ENCODE assay signal across 1 cellular context in the genomic region with DNA sequence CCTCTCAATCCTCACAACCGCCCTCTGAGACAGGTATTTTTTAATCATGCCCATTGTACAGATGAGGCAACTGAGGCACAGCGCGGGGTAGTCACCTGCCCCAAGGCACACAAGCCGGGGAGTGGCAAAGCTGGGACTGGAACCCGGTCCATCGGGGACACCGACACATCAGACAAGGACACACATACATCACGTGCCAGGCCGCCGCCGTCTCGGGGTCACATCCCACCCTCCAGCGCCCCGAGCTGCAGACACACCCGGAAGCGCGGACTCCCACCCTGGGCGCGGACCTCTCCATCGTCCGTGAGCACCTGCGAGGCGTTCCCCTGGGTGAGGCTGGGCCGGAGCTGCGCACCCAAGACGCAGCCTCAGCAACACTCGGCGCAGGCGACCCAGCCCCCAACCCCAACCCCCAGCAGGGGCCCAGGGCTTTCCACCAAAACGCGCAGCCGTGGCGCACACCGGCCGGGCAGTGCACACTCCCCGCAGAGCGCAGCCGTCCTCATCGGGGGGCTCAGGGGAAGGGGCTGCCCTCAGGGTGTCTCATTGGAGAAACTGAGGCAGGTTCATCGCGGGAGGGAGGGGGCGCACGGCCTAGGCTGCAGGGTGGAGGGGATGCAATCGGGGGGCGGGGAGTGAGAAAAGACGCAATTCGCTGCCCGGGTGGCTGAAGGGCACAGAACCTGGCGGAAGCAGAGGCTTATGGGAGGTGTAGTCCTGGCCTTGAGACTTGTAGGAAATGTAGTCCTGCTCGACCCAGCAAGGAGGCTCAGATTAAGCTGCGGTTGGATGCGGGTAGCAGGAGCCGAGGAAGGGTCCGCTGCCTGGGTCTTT.
A peak's percentile ranks its signal among the peaks of the same experiment; 100 is the strongest.
TF ChIP-seq lines count a peak whose summit lies in the region.

No MANE protein-coding gene starts in this region.

TF ChIP-seq in K562, 482 proteins besides CTCF, POLR2A, EP300 and RAD21 (continues in another document):
- TF ChIP-seq, protein P1, sequence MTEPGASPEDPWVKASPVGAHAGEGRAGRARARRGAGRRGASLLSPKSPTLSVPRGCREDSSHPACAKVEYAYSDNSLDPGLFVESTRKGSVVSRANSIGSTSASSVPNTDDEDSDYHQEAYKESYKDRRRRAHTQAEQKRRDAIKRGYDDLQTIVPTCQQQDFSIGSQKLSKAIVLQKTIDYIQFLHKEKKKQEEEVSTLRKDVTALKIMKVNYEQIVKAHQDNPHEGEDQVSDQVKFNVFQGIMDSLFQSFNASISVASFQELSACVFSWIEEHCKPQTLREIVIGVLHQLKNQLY (CRISPR knock-in tag; conservative IDR thresholded peaks at IDR 0.05): no peak
- TF ChIP-seq EP400 (IDR thresholded peaks at IDR 0.05) (no peak), RAD51 (IDR thresholded peaks at IDR 0.05; ENCODE audit: borderline replicate concordance, low read depth) (no peak), ZNF583 (CRISPR knock-in tag; IDR thresholded peaks at IDR 0.05) (no peak), CBX3 (IDR thresholded peaks at IDR 0.05; ENCODE audit: borderline replicate concordance in 1 of 2, low read length in 2 of 2) (no peak), WHSC1 (IDR thresholded peaks at IDR 0.05; ENCODE audit: low read length) (no peak), PTBP1 (IDR thresholded peaks at IDR 0.05; ENCODE audit: low read depth, low read length) (0 out of 2 replicates have a peak, but pooled peaks have one; percentile 52), HEY1 (CRISPR knock-in tag; IDR thresholded peaks at IDR 0.05; ENCODE audit: borderline replicate concordance) (no peak), TARDBP (IDR thresholded peaks at IDR 0.05) (no peak), TEAD4 (IDR thresholded peaks at IDR 0.05; ENCODE audit: low read length) (no peak), TEAD4 (CRISPR knock-in tag; IDR thresholded peaks at IDR 0.05; ENCODE audit: borderline replicate concordance) (no peak), ZNF586 (CRISPR knock-in tag; conservative IDR thresholded peaks at IDR 0.05) (no peak), HDAC3 (IDR thresholded peaks at IDR 0.05; ENCODE audit: borderline replicate concordance, partially characterized antibody) (no peak), PCBP1 (IDR thresholded peaks at IDR 0.05; ENCODE audit: low read depth, low read length, poor library complexity, severe bottlenecking) (peak; percentile 66), SAFB2 (IDR thresholded peaks at IDR 0.05; ENCODE audit: borderline replicate concordance, low read depth, low read length, severe bottlenecking) (no peak), THRAP3 (IDR thresholded peaks at IDR 0.05; ENCODE audit: borderline replicate concordance) (no peak)
- TF ChIP-seq, protein P2, sequence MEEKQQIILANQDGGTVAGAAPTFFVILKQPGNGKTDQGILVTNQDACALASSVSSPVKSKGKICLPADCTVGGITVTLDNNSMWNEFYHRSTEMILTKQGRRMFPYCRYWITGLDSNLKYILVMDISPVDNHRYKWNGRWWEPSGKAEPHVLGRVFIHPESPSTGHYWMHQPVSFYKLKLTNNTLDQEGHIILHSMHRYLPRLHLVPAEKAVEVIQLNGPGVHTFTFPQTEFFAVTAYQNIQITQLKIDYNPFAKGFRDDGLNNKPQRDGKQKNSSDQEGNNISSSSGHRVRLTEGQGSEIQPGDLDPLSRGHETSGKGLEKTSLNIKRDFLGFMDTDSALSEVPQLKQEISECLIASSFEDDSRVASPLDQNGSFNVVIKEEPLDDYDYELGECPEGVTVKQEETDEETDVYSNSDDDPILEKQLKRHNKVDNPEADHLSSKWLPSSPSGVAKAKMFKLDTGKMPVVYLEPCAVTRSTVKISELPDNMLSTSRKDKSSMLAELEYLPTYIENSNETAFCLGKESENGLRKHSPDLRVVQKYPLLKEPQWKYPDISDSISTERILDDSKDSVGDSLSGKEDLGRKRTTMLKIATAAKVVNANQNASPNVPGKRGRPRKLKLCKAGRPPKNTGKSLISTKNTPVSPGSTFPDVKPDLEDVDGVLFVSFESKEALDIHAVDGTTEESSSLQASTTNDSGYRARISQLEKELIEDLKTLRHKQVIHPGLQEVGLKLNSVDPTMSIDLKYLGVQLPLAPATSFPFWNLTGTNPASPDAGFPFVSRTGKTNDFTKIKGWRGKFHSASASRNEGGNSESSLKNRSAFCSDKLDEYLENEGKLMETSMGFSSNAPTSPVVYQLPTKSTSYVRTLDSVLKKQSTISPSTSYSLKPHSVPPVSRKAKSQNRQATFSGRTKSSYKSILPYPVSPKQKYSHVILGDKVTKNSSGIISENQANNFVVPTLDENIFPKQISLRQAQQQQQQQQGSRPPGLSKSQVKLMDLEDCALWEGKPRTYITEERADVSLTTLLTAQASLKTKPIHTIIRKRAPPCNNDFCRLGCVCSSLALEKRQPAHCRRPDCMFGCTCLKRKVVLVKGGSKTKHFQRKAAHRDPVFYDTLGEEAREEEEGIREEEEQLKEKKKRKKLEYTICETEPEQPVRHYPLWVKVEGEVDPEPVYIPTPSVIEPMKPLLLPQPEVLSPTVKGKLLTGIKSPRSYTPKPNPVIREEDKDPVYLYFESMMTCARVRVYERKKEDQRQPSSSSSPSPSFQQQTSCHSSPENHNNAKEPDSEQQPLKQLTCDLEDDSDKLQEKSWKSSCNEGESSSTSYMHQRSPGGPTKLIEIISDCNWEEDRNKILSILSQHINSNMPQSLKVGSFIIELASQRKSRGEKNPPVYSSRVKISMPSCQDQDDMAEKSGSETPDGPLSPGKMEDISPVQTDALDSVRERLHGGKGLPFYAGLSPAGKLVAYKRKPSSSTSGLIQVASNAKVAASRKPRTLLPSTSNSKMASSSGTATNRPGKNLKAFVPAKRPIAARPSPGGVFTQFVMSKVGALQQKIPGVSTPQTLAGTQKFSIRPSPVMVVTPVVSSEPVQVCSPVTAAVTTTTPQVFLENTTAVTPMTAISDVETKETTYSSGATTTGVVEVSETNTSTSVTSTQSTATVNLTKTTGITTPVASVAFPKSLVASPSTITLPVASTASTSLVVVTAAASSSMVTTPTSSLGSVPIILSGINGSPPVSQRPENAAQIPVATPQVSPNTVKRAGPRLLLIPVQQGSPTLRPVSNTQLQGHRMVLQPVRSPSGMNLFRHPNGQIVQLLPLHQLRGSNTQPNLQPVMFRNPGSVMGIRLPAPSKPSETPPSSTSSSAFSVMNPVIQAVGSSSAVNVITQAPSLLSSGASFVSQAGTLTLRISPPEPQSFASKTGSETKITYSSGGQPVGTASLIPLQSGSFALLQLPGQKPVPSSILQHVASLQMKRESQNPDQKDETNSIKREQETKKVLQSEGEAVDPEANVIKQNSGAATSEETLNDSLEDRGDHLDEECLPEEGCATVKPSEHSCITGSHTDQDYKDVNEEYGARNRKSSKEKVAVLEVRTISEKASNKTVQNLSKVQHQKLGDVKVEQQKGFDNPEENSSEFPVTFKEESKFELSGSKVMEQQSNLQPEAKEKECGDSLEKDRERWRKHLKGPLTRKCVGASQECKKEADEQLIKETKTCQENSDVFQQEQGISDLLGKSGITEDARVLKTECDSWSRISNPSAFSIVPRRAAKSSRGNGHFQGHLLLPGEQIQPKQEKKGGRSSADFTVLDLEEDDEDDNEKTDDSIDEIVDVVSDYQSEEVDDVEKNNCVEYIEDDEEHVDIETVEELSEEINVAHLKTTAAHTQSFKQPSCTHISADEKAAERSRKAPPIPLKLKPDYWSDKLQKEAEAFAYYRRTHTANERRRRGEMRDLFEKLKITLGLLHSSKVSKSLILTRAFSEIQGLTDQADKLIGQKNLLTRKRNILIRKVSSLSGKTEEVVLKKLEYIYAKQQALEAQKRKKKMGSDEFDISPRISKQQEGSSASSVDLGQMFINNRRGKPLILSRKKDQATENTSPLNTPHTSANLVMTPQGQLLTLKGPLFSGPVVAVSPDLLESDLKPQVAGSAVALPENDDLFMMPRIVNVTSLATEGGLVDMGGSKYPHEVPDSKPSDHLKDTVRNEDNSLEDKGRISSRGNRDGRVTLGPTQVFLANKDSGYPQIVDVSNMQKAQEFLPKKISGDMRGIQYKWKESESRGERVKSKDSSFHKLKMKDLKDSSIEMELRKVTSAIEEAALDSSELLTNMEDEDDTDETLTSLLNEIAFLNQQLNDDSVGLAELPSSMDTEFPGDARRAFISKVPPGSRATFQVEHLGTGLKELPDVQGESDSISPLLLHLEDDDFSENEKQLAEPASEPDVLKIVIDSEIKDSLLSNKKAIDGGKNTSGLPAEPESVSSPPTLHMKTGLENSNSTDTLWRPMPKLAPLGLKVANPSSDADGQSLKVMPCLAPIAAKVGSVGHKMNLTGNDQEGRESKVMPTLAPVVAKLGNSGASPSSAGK (IDR thresholded peaks at IDR 0.05): no peak
- TF ChIP-seq, protein P3, sequence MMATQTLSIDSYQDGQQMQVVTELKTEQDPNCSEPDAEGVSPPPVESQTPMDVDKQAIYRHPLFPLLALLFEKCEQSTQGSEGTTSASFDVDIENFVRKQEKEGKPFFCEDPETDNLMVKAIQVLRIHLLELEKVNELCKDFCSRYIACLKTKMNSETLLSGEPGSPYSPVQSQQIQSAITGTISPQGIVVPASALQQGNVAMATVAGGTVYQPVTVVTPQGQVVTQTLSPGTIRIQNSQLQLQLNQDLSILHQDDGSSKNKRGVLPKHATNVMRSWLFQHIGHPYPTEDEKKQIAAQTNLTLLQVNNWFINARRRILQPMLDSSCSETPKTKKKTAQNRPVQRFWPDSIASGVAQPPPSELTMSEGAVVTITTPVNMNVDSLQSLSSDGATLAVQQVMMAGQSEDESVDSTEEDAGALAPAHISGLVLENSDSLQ (IDR thresholded peaks at IDR 0.05): no peak
- TF ChIP-seq, protein P4, sequence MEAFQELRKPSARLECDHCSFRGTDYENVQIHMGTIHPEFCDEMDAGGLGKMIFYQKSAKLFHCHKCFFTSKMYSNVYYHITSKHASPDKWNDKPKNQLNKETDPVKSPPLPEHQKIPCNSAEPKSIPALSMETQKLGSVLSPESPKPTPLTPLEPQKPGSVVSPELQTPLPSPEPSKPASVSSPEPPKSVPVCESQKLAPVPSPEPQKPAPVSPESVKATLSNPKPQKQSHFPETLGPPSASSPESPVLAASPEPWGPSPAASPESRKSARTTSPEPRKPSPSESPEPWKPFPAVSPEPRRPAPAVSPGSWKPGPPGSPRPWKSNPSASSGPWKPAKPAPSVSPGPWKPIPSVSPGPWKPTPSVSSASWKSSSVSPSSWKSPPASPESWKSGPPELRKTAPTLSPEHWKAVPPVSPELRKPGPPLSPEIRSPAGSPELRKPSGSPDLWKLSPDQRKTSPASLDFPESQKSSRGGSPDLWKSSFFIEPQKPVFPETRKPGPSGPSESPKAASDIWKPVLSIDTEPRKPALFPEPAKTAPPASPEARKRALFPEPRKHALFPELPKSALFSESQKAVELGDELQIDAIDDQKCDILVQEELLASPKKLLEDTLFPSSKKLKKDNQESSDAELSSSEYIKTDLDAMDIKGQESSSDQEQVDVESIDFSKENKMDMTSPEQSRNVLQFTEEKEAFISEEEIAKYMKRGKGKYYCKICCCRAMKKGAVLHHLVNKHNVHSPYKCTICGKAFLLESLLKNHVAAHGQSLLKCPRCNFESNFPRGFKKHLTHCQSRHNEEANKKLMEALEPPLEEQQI (IDR thresholded peaks at IDR 0.05): no peak
- TF ChIP-seq, protein P5, sequence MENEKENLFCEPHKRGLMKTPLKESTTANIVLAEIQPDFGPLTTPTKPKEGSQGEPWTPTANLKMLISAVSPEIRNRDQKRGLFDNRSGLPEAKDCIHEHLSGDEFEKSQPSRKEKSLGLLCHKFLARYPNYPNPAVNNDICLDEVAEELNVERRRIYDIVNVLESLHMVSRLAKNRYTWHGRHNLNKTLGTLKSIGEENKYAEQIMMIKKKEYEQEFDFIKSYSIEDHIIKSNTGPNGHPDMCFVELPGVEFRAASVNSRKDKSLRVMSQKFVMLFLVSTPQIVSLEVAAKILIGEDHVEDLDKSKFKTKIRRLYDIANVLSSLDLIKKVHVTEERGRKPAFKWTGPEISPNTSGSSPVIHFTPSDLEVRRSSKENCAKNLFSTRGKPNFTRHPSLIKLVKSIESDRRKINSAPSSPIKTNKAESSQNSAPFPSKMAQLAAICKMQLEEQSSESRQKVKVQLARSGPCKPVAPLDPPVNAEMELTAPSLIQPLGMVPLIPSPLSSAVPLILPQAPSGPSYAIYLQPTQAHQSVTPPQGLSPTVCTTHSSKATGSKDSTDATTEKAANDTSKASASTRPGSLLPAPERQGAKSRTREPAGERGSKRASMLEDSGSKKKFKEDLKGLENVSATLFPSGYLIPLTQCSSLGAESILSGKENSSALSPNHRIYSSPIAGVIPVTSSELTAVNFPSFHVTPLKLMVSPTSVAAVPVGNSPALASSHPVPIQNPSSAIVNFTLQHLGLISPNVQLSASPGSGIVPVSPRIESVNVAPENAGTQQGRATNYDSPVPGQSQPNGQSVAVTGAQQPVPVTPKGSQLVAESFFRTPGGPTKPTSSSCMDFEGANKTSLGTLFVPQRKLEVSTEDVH (IDR thresholded peaks at IDR 0.05; ENCODE audit: low read depth, partially characterized antibody): no peak
- TF ChIP-seq, protein P6, sequence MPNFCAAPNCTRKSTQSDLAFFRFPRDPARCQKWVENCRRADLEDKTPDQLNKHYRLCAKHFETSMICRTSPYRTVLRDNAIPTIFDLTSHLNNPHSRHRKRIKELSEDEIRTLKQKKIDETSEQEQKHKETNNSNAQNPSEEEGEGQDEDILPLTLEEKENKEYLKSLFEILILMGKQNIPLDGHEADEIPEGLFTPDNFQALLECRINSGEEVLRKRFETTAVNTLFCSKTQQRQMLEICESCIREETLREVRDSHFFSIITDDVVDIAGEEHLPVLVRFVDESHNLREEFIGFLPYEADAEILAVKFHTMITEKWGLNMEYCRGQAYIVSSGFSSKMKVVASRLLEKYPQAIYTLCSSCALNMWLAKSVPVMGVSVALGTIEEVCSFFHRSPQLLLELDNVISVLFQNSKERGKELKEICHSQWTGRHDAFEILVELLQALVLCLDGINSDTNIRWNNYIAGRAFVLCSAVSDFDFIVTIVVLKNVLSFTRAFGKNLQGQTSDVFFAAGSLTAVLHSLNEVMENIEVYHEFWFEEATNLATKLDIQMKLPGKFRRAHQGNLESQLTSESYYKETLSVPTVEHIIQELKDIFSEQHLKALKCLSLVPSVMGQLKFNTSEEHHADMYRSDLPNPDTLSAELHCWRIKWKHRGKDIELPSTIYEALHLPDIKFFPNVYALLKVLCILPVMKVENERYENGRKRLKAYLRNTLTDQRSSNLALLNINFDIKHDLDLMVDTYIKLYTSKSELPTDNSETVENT (CRISPR knock-in tag; IDR thresholded peaks at IDR 0.05): no peak
- TF ChIP-seq, protein P7, sequence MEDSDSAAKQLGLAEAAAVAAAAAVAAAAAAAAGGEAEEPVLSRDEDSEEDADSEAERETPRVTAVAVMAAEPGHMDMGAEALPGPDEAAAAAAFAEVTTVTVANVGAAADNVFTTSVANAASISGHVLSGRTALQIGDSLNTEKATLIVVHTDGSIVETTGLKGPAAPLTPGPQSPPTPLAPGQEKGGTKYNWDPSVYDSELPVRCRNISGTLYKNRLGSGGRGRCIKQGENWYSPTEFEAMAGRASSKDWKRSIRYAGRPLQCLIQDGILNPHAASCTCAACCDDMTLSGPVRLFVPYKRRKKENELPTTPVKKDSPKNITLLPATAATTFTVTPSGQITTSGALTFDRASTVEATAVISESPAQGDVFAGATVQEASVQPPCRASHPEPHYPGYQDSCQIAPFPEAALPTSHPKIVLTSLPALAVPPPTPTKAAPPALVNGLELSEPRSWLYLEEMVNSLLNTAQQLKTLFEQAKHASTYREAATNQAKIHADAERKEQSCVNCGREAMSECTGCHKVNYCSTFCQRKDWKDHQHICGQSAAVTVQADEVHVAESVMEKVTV (CRISPR knock-in tag; IDR thresholded peaks at IDR 0.05): no peak
